Comparison of ENCODE assay signal across 1 cellular context in the genomic region with DNA sequence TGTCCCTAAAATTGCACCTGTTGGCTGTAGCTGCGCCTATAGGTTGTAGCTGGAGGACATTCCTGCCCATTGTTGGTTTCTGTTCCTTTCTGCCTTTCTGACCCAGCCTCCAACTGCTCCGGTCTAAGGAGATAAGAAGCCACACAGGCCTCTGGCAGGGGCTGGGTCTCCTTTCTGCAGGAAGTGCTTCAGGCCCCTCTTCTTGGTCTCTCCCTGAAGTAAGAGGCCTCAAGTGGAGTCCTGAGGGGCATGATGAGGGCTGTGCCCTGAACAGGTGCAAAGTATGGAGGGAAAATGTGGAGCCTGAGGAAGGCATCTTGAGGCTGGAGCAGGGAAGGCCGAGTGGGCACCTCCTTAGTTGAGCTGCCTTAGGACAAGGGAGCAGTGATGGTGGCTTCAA.
TF ChIP-seq lines count a peak whose summit lies in the region.

No MANE protein-coding gene starts in this region.

TF ChIP-seq in GM23338, 12 proteins besides CTCF, POLR2A, EP300 and RAD21 (continued from another document):
- TF ChIP-seq JUNB (IDR thresholded peaks at IDR 0.05; ENCODE audit: unreplicated experiment), result no peak
- TF ChIP-seq STAT1 (IDR thresholded peaks at IDR 0.05; ENCODE audit: unreplicated experiment), result no peak
